Comparison of ENCODE assay signal across 8 cellular contexts in genomic region chr19:1618157-1619093, GRCh38. TPM values are rescaled to one million over a fixed set of nuclear protein-coding genes. Genes with fewer than 3 reads are reported as not detected.
DNase-seq lines count a peak whose midpoint lies in the region; ATAC-seq and TF ChIP-seq lines count a peak whose summit lies in the region.

No MANE protein-coding gene starts in this region.

- H3K36me3 ChIP-seq in esophagus squamous epithelium: peaks cover 9 to 97% (median 24%) of the 10 kb centered on the region in 3 donors
- peaks cover 26% of the 10 kb centered on the region for H3K36me3 ChIP-seq in rectal smooth muscle tissue (ENCODE audit: control insufficient read depth, insufficient read depth, low read length)

- ATAC-seq in GM18505 (IDR thresholded peaks at IDR 0.05; ENCODE audit: unreplicated experiment): no peak
- peak; percentile 53 to 69 (median 64) for ATAC-seq in T-cell (replicated peaks in 1 of 4)
- no peak for ATAC-seq in HG02870 (IDR thresholded peaks at IDR 0.05; ENCODE audit: unreplicated experiment)
- ATAC-seq in GM18873 (IDR thresholded peaks at IDR 0.05; ENCODE audit: low FRiP score, unreplicated experiment): no peak

- H3K4me3 ChIP-seq in AG10803 (ENCODE audit: low read length) (no peak overlapping the region), esophagus squamous epithelium (no peak overlapping the region), rectal smooth muscle tissue (ENCODE audit: low read length) (no peak overlapping the region)

- 56 to 76% methylated on average over 10 to 18 of the region's 24 CpGs for WGBS in esophagus squamous epithelium, 2 donors

- H3K27me3 ChIP-seq in esophagus squamous epithelium (no peaks in the 10 kb centered on the region), rectal smooth muscle tissue (ENCODE audit: control insufficient read depth, insufficient read depth, low read length) (no peaks in the 10 kb centered on the region)

- H3K4me1 ChIP-seq in esophagus squamous epithelium (no peaks in the 10 kb centered on the region), rectal smooth muscle tissue (ENCODE audit: control insufficient read depth, insufficient read depth, low read length) (peaks cover 16% of the 10 kb centered on the region)

- H3K27ac ChIP-seq in esophagus squamous epithelium: no peak overlapping the region
- peak overlapping the region; percentile 69 for H3K27ac ChIP-seq in rectal smooth muscle tissue (ENCODE audit: low read depth, low read length)

- no peak overlapping the region for H3K9ac ChIP-seq in rectal smooth muscle tissue (ENCODE audit: low read length)

- no peaks in the 10 kb centered on the region for H3K9me3 ChIP-seq in esophagus squamous epithelium

- TF ChIP-seq CTCF in AG10803 (conservative IDR thresholded peaks at IDR 0.05; ENCODE audit: low read length) (peak; percentile 42), esophagus squamous epithelium (IDR thresholded peaks at IDR 0.05) (peak in 5 of 6 experiments; percentile 10 to 46 (median 30))

- no peaks in the 10 kb centered on the region for H3K27me3 Mint-ChIP-seq in T-cell

- H3K9me3 Mint-ChIP-seq in T-cell: no peaks in the 10 kb centered on the region

- H3K4me1 Mint-ChIP-seq in T-cell: peaks cover 19 to 21% (median 20%) of the 10 kb centered on the region in 3 donors

- TF ChIP-seq POLR2A in GM18505 (IDR thresholded peaks at IDR 0.05; ENCODE audit: borderline replicate concordance, extremely low read depth, insufficient read depth, insufficient read length) (peak; percentile 14), esophagus squamous epithelium (IDR thresholded peaks at IDR 0.05) (no peak)

- DNase-seq in AG10803 (ENCODE audit: low read depth): peak; percentile 17
- peak in 3 of 34 experiments; percentile 15 to 20 (median 18) for DNase-seq in T-cell
- no peak for DNase-seq in esophagus squamous epithelium (lab: John Stamatoyannopoulos, UW)
- no peak for DNase-seq in T-helper 9 cell

- POLR2A ChIA-PET in T-cell (lab: Charles Lee): no interaction called here

- peak overlapping the region; percentile 28 to 56 for H3K27ac Mint-ChIP-seq in T-cell

- intact Hi-C loops in esophagus squamous epithelium (cut with DNase I): no loop called here

- H3K4me3 Mint-ChIP-seq in T-cell: no peak overlapping the region

- CTCF ChIA-PET in T-cell (lab: Charles Lee): no interaction called here

- H3K36me3 Mint-ChIP-seq in T-cell: peaks cover 29% of the 10 kb centered on the region

RNA-seq across cellular contexts. Expression of gene UQCR11, which starts 13.2 kb away (rescaled TPM):
- 100 to 1,000 TPM; 127 to 168 (median 148) TPM for total RNA-seq in T-cell
- 10 to 100 TPM; 47.1 to 74.4 (median 59.1) TPM for total RNA-seq in esophagus squamous epithelium

RNA-seq across cellular contexts. Expression of gene MBD3, which starts 25.8 kb away (rescaled TPM):
- 10 to 100 TPM; 51.8 to 80.3 (median 75.5) TPM for total RNA-seq in T-cell
- 10 to 100 TPM; 74.8 to 87.9 (median 84.3) TPM for total RNA-seq in esophagus squamous epithelium

RNA-seq across cellular contexts. Expression of gene TCF3, which starts 34.0 kb away (rescaled TPM):
- total RNA-seq in T-cell (100 to 1,000 TPM in 2 of 5 donors, 10 to 100 TPM in 3; 63.3 to 107 (median 94.6) TPM), esophagus squamous epithelium (10 to 100 TPM; 29.9 to 66.0 (median 47.9) TPM)

RNA-seq across cellular contexts. Expression of gene MEX3D, which starts 50.3 kb away (rescaled TPM):
- total RNA-seq in T-cell (1 to 10 TPM; 2.1 to 7.7 (median 6.2) TPM), esophagus squamous epithelium (10 to 100 TPM; 21.4 to 26.6 (median 23.0) TPM)

Comparison
In these comparisons a context has a peak if more than half of its experiments do, and no peak if none do; other contexts are left out.
1. ATAC-seq: peak in T-cell (4 of 4); none in GM18505 (single experiment), HG02870 (single experiment) and GM18873 (single experiment).